ENCODE assay signal across 17 cellular contexts in the genomic region with DNA sequence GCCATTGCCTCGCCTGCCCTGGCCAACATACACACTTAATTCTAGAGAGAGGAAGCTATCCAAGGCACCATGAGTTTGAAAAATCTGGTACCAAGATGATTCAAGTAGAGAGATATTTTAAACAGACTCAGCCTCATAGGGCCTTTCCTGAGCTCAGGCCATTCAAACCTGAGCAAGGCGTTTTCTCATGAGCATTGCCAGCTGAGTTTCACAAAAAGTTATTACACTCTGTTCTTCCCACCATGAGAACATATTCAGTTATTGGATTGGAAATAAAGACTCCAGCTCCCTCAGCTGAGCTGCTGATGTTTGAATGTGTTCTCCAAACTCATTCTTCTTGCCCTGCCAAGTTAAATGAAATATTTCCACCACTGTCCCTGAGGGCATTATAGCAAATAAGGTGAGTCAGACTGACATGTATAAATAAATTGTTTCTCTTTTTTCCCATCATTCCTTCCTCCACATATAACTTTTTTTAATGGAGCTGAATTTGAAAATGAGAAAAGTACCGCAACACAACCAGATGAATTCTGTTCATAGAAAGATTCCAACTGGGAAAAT.
"Had no signal": no experiment of that assay in that cellular context is flagged by ENCODE, and none has a peak within 500 bp of the region (broad histone marks: within the 10 kb centered on the region; RNA-seq: fewer than 3 reads in every experiment).

No MANE protein-coding gene starts in this region.

- DNase-seq: effector memory CD4-positive, alpha-beta T cell; glutamatergic neuron; immature natural killer cell; kidney; left colon; natural killer cell; posterior cingulate gyrus; right cardiac atrium; small intestine; stimulated activated CD4-positive, alpha-beta T cell treated with anti-CD3 and anti-CD28 coated beads, Interleukin-2, amount 100 ng/mL, for 48 hours; stimulated activated naive CD4-positive, alpha-beta T cell treated with Interleukin-2 at 50 U/mL for 16 hours; thyroid gland; upper lobe of left lung; uterus had no signal

- H3K9me3 ChIP-seq: esophagus muscularis mucosa, thyroid gland, upper lobe of left lung, uterus had no signal

- H3K27me3 ChIP-seq: esophagus muscularis mucosa, foreskin keratinocyte, thyroid gland, upper lobe of left lung, uterus had no signal

- H3K4me3 ChIP-seq: esophagus muscularis mucosa, thyroid gland, upper lobe of left lung, uterus had no signal

- H3K4me1 ChIP-seq: foreskin keratinocyte, thyroid gland, upper lobe of left lung, uterus had no signal

- ATAC-seq: foreskin keratinocyte, left colon, natural killer cell, right cardiac atrium had no signal

- H3K36me3 ChIP-seq: esophagus muscularis mucosa, thyroid gland, upper lobe of left lung, uterus had no signal

- H3K27ac ChIP-seq: epithelial cell of prostate, esophagus muscularis mucosa, foreskin keratinocyte, thyroid gland, upper lobe of left lung, uterus had no signal
